ENCODE assay signal across 8 cellular contexts in genomic region chr17:17303847-17304490, GRCh38. TPM values are rescaled to one million over a fixed set of nuclear protein-coding genes. Genes with fewer than 3 reads are reported as not detected.
DNase-seq lines count a peak whose midpoint lies in the region; ATAC-seq, FAIRE-seq and TF ChIP-seq lines count a peak whose summit lies in the region.

No MANE protein-coding gene starts in this region.

- CTCF ChIA-PET in endothelial cell of umbilical vein (lab: Charles Lee): no interaction called here

- H4K20me1 ChIP-seq in DOHH2 (ENCODE audit: control insufficient read depth, insufficient read depth, low read depth, low read length): no peaks in the 10 kb centered on the region
- H4K20me1 ChIP-seq in endothelial cell of umbilical vein (replicated peaks; ENCODE audit: control insufficient read depth, extremely low read depth, insufficient read depth, low read length): no peaks in the 10 kb centered on the region

- peaks cover 9% of the 10 kb centered on the region for H3K36me3 ChIP-seq in DOHH2 (ENCODE audit: control insufficient read depth, low read length)
- H3K36me3 ChIP-seq in endothelial cell of umbilical vein (ENCODE audit: control insufficient read depth in 2 of 2, extremely low read depth in 1 of 2, insufficient read depth in 2 of 2, low read length in 2 of 2): no peaks in the 10 kb centered on the region

- intact Hi-C loops in endothelial cell of umbilical vein (cut with micrococcal nuclease) (loop anchor here (10.0 kb wide), 1 partner anchor 449 kb away; no protein-coding TSS in a partner anchor), posterior vena cava (cut with DNase I) (no loop called here)

- POLR2A ChIA-PET in endothelial cell of umbilical vein (lab: Charles Lee): no interaction called here

- H3K4me2 ChIP-seq in DOHH2 (ENCODE audit: low read length): peak overlapping the region; percentile 96
- H3K4me2 ChIP-seq in endothelial cell of umbilical vein (ENCODE audit: insufficient read depth, low read length): peak overlapping the region; percentile 97

- H3K4me1 ChIP-seq in DOHH2 (ENCODE audit: control insufficient read depth, low read length) (peaks cover 48% of the 10 kb centered on the region), endothelial cell of umbilical vein (ENCODE audit: control insufficient read depth, extremely low read depth, insufficient read depth, low read length) (peaks cover 12% of the 10 kb centered on the region)

- H3K4me3 ChIP-seq in DOHH2 (ENCODE audit: low read length) (peak overlapping the region; percentile 87), endothelial cell of umbilical vein (replicated peaks in 1 of 3; ENCODE audit: insufficient read depth in 1 of 3, low read depth in 1 of 3, low read length in 3 of 3) (peak overlapping the region; percentile 47 to 79 (median 52))

- H3K9me3 ChIP-seq in DOHH2 (ENCODE audit: control insufficient read depth, insufficient read depth, low read length) (no peaks in the 10 kb centered on the region), endothelial cell of umbilical vein (replicated peaks; ENCODE audit: control insufficient read depth, insufficient read depth, low read length) (no peaks in the 10 kb centered on the region)

- peak; percentile 58 for FAIRE-seq in endothelial cell of umbilical vein (lab: Jason Lieb, UNC)

- TSS peak; percentile 52 for BruUV-seq in endothelial cell of umbilical vein (replicated peaks; lab: Mats Ljungman, UMichigan)

- H3K79me2 ChIP-seq in DOHH2 (ENCODE audit: control insufficient read depth, low read length) (peaks cover 15% of the 10 kb centered on the region), endothelial cell of umbilical vein (ENCODE audit: control insufficient read depth, insufficient read depth, low read length) (no peaks in the 10 kb centered on the region)

- peak overlapping the region; percentile 9 for H3K9ac ChIP-seq in endothelial cell of umbilical vein (replicated peaks; ENCODE audit: extremely low read depth, insufficient read depth, low read length)

- DNase-seq in OCI-M1 (lab: John Stamatoyannopoulos, UW): peak; percentile 61
- DNase-seq in endothelial cell of umbilical vein (ENCODE audit: low read depth, low spot score): no peak
- peak; percentile 20 for DNase-seq in posterior vena cava (ENCODE audit: low spot score)
- DNase-seq in DMS79 (lab: John Stamatoyannopoulos, UW): no peak
- DNase-seq in globus pallidus (ENCODE audit: low spot score): no peak

- no peak for ATAC-seq in HG02884 (IDR thresholded peaks at IDR 0.05; ENCODE audit: unreplicated experiment)
- ATAC-seq in HG02588 (IDR thresholded peaks at IDR 0.05; ENCODE audit: unreplicated experiment): no peak

- no peaks in the 10 kb centered on the region for H3K9me2 ChIP-seq in DOHH2 (replicated peaks; ENCODE audit: control insufficient read depth, low read length)

- dilution Hi-C loops in endothelial cell of umbilical vein (cut with MboI; ENCODE audit: extremely low pct_ligation_motif_present, low sequenced_read_pairs): no loop called here

- H3K9me1 ChIP-seq in endothelial cell of umbilical vein (replicated peaks; ENCODE audit: control insufficient read depth, extremely low read depth, insufficient read depth, low read length): no peaks in the 10 kb centered on the region

- peak overlapping the region; percentile 100 for H2AFZ ChIP-seq in endothelial cell of umbilical vein (ENCODE audit: low read depth, low read length)

- H3K27ac ChIP-seq in DOHH2 (ENCODE audit: low read depth, low read length) (peak overlapping the region; percentile 24), endothelial cell of umbilical vein (ENCODE audit: insufficient read depth, low read depth, low read length) (no peak overlapping the region)

- H3K27me3 ChIP-seq in DOHH2 (ENCODE audit: control insufficient read depth, low read length) (no peaks in the 10 kb centered on the region), endothelial cell of umbilical vein (ENCODE audit: control insufficient read depth in 2 of 2, insufficient read depth in 2 of 2, low read length in 2 of 2) (no peaks in the 10 kb centered on the region)

- TF ChIP-seq POLR2A in endothelial cell of umbilical vein (IDR thresholded peaks at IDR 0.05; ENCODE audit: low read depth, low read length): no peak

- H3F3A ChIP-seq in DOHH2 (ENCODE audit: control insufficient read depth, insufficient read depth): peaks cover 6% of the 10 kb centered on the region

- TF ChIP-seq CTCF in DOHH2 (IDR thresholded peaks at IDR 0.05; ENCODE audit: low read depth, low read length, poor library complexity, severe bottlenecking): no peak
- TF ChIP-seq CTCF in endothelial cell of umbilical vein (IDR thresholded peaks at IDR 0.05; ENCODE audit: extremely low read depth in 1 of 2, insufficient read depth in 1 of 2, low read depth in 1 of 2, low read length in 2 of 2): no peak

TF ChIP-seq in endothelial cell of umbilical vein, 7 proteins besides CTCF, POLR2A, EP300 and RAD21:
- no peak for TF ChIP-seq MYC (IDR thresholded peaks at IDR 0.05; ENCODE audit: low read depth, low read length)
- no peak for TF ChIP-seq FOS (IDR thresholded peaks at IDR 0.05; ENCODE audit: borderline replicate concordance, insufficient read depth, low read length)
- TF ChIP-seq POLR2AphosphoS5 (IDR thresholded peaks at IDR 0.05; ENCODE audit: insufficient read depth, low read depth, low read length): no peak
- no peak for TF ChIP-seq MAX (IDR thresholded peaks at IDR 0.05; ENCODE audit: insufficient read depth, insufficient read length)
- TF ChIP-seq GATA2 (IDR thresholded peaks at IDR 0.05; ENCODE audit: insufficient read depth, insufficient read length, low read depth, low read length): no peak
- no peak for TF ChIP-seq JUN (IDR thresholded peaks at IDR 0.05; ENCODE audit: borderline replicate concordance, insufficient read depth, insufficient read length, low read depth)
- no peak for TF ChIP-seq EZH2 (IDR thresholded peaks at IDR 0.05; ENCODE audit: borderline replicate concordance, low read depth, low read length, severe bottlenecking)
TF ChIP-seq in endothelial cell of umbilical vein: peak in this region for 0.

RNA-seq across cellular contexts. Expression of gene NT5M, which starts 0.8 kb away (rescaled TPM):
- 2.1 and 3.0 TPM in 2 replicates for total RNA-seq in endothelial cell of umbilical vein
- 0.91 and 1.8 TPM in 2 replicates for polyA plus RNA-seq in endothelial cell of umbilical vein
- 0.79 and 1.2 TPM in 2 replicates for polyA plus RNA-seq in endothelial cell of umbilical vein (2011; cell fraction: cytosol; rRNA removed)
- polyA plus RNA-seq in endothelial cell of umbilical vein (2011; cell fraction: nucleus; rRNA removed): 0.80 and 1.1 TPM in 2 replicates
- polyA plus RNA-seq in endothelial cell of umbilical vein (2012): 0.64 and 1.9 TPM in 2 replicates
- 0.27 and 0.45 TPM in 2 replicates for polyA minus RNA-seq in endothelial cell of umbilical vein
- polyA minus RNA-seq in endothelial cell of umbilical vein (2011; cell fraction: cytosol; rRNA and poly(A)+ RNA removed): 2.5 TPM
- 0.43 TPM in 1 of 2 replicates, not detected in the other for polyA minus RNA-seq in endothelial cell of umbilical vein (2011; cell fraction: nucleus; rRNA and poly(A)+ RNA removed)
- 1 to 10 TPM; 2.8 to 3.0 TPM for total RNA-seq in posterior vena cava

RNA-seq across cellular contexts. Expression of gene COPS3, which starts 22.9 kb away (rescaled TPM):
- 68.4 and 80.9 TPM in 2 replicates for total RNA-seq in endothelial cell of umbilical vein
- 50.5 and 54.8 TPM in 2 replicates for polyA plus RNA-seq in endothelial cell of umbilical vein
- 75.1 and 82.8 TPM in 2 replicates for polyA plus RNA-seq in endothelial cell of umbilical vein (2011; cell fraction: cytosol; rRNA removed)
- 60.1 and 85.1 TPM in 2 replicates for polyA plus RNA-seq in endothelial cell of umbilical vein (2011; cell fraction: nucleus; rRNA removed)
- 67.0 and 98.8 TPM in 2 replicates for polyA plus RNA-seq in endothelial cell of umbilical vein (2012)
- polyA minus RNA-seq in endothelial cell of umbilical vein: 65.5 and 68.5 TPM in 2 replicates
- polyA minus RNA-seq in endothelial cell of umbilical vein (2011; cell fraction: cytosol; rRNA and poly(A)+ RNA removed): 61.1 TPM
- polyA minus RNA-seq in endothelial cell of umbilical vein (2011; cell fraction: nucleus; rRNA and poly(A)+ RNA removed): 43.3 and 56.2 TPM in 2 replicates
- total RNA-seq in posterior vena cava: 10 to 100 TPM; 45.3 to 54.6 TPM

Comparison
In these comparisons a context has a peak if more than half of its experiments do, and no peak if none do; other contexts are left out.
1. DNase-seq: peak in OCI-M1 (single experiment) and posterior vena cava (single experiment); none in endothelial cell of umbilical vein (single experiment), DMS79 (single experiment) and globus pallidus (single experiment).